Comparison of ENCODE assay signal across 29 cellular contexts in genomic region chr15:42349178-42349577, GRCh38. TPM values are rescaled to one million over a fixed set of nuclear protein-coding genes. Genes with fewer than 3 reads are reported as not detected.
A peak's percentile ranks its signal among the peaks of the same experiment; 100 is the strongest.
DNase-seq lines count a peak whose midpoint lies in the region; ATAC-seq and TF ChIP-seq lines count a peak whose summit lies in the region.
"Had no signal": no experiment of that assay in that cellular context is flagged by ENCODE, and none has a peak within 500 bp of the region (broad histone marks: within the 10 kb centered on the region; RNA-seq: fewer than 3 reads in every experiment).

No MANE protein-coding gene starts in this region.

- in situ Hi-C loops in astrocyte of the spinal cord (cut with HindIII; ENCODE audit: low sequenced_read_pairs), result no loop called here

- H3K36me3 Mint-ChIP-seq in HFFc6 (ENCODE audit: low read depth) (peaks cover 38% of the 10 kb centered on the region), GM23338 (ENCODE audit: low read depth) (no peaks in the 10 kb centered on the region), endothelial cell (ENCODE audit: low read depth, unreplicated experiment) (no peaks in the 10 kb centered on the region)

- H3K36me3 ChIP-seq in ACC112 (ENCODE audit: insufficient read depth, low read length) (0 out of 2 replicates have a peak, but pooled peaks cover 12% of the 10 kb centered on the region), GM23338 (ENCODE audit: insufficient read depth) (no peaks in the 10 kb centered on the region)
- H3K36me3 ChIP-seq: HAP-1 had no signal

- CTCF ChIA-PET in RWPE1 (lab: Yijun Ruan, JAX), result no interaction called here

- H3K4me1 Mint-ChIP-seq in HFFc6 (ENCODE audit: low read depth) (peaks cover 56% of the 10 kb centered on the region), GM23338 (no peaks in the 10 kb centered on the region), endothelial cell (ENCODE audit: unreplicated experiment) (peaks cover 9% of the 10 kb centered on the region)
- H3K4me1 Mint-ChIP-seq: naive B cell had no signal

- H3K79me2 ChIP-seq in ACC112 (ENCODE audit: control insufficient read depth, insufficient read depth, low read length, unreplicated experiment) (no peaks in the 10 kb centered on the region), GM23338 (replicated peaks; ENCODE audit: insufficient read depth) (no peaks in the 10 kb centered on the region)

- H3K4me3 ChIP-seq in ACC112 (ENCODE audit: low read depth, low read length) (no peak overlapping the region), astrocyte of the spinal cord (ENCODE audit: low read depth, low read length) (no peak overlapping the region), GM23338 (no peak overlapping the region)
- H3K4me3 ChIP-seq: A549, BLaER1, HAP-1, upper lobe of right lung had no signal

- H2AFZ ChIP-seq in ACC112 (ENCODE audit: low read length, unreplicated experiment), result peak overlapping the region; percentile 73
- no peak overlapping the region for H2AFZ ChIP-seq in GM23338

- TF ChIP-seq CTCF in HFFc6 (IDR thresholded peaks at IDR 0.05) (no peak), astrocyte of the spinal cord (IDR thresholded peaks at IDR 0.05; ENCODE audit: low read depth, low read length) (no peak), RWPE1 (conservative IDR thresholded peaks at IDR 0.05; ENCODE audit: low read depth) (no peak), GM23338 (conservative IDR thresholded peaks at IDR 0.05; ENCODE audit: low read depth in 2 of 2) (no peak), endothelial cell (IDR thresholded peaks at IDR 0.05; ENCODE audit: unreplicated experiment) (no peak)

- peak overlapping the region; percentile 92 for H3K27ac Mint-ChIP-seq in HFFc6
- H3K27ac Mint-ChIP-seq in GM23338, result no peak overlapping the region
- no peak overlapping the region for H3K27ac Mint-ChIP-seq in endothelial cell (ENCODE audit: unreplicated experiment)
- H3K27ac Mint-ChIP-seq: activated CD8-positive, alpha-beta T cell treated with anti-CD3 and anti-CD28 coated beads, Interleukin-2, amount 10 ng/mL, durations not matched to agents 7 days and 5 days had no signal

- DNase-seq in HFFc6 (peak; percentile 44), astrocyte of the spinal cord (ENCODE audit: low read depth, low spot score) (peak; percentile 35), iris pigment epithelial cell (ENCODE audit: low read depth) (peak; percentile 81), NCI-H510A (lab: John Stamatoyannopoulos, UW) (no peak), RWPE1 (ENCODE audit: low spot score) (no peak), GM23338 (ENCODE audit: low spot score) (no peak), endothelial cell (ENCODE audit: low spot score) (no peak)
- DNase-seq: activated CD4-positive, CD25-positive, alpha-beta regulatory T cell; activated CD8-positive, alpha-beta T cell treated with anti-CD3 and anti-CD28 coated beads, Interleukin-2, amount 10 ng/mL, durations not matched to agents 7 days and 5 days; activated naive CD4-positive, alpha-beta T cell; activated T-cell treated with anti-CD3 and anti-CD28 coated beads, Interleukin-2, amount 50 U/mL, for 1 hour; amygdala; caudate nucleus; dermis blood vessel endothelial cell; naive B cell; NCI-H1092 treated with DMSO at 0.1 percent for 48 hours; NCI-H2029 treated with DMSO at 0.1 percent for 48 hours; NCI-H2227 treated with DMSO at 0.1 percent for 48 hours; NCI-H774; occipital lobe; small intestine; stimulated activated CD4-positive, alpha-beta T cell treated with anti-CD3 and anti-CD28 coated beads, Interleukin-2, amount 100 ng/mL, for 24 hours; T1000; upper lobe of right lung had no signal

- H3F3A ChIP-seq in GM23338 (replicated peaks; ENCODE audit: low read depth), result no peaks in the 10 kb centered on the region

- H3K9me2 ChIP-seq in GM23338 (ENCODE audit: insufficient read depth), result no peaks in the 10 kb centered on the region

- H3K4me2 ChIP-seq in GM23338, result no peak overlapping the region
- H3K4me2 ChIP-seq: A549, BLaER1 had no signal

- POLR2A ChIA-PET in RWPE1 (lab: Yijun Ruan, JAX; ENCODE audit: low non-redundant PET), result no interaction called here

- no peaks in the 10 kb centered on the region for H4K20me1 ChIP-seq in GM23338 (replicated peaks; ENCODE audit: insufficient read depth)
- H4K20me1 ChIP-seq: BLaER1 had no signal

- H3K4me1 ChIP-seq in ACC112 (ENCODE audit: control insufficient read depth, insufficient read depth, low read length, unreplicated experiment) (peaks cover 40% of the 10 kb centered on the region), GM23338 (ENCODE audit: insufficient read depth) (no peaks in the 10 kb centered on the region)
- H3K4me1 ChIP-seq: A549, HAP-1, upper lobe of right lung had no signal

- H3K27me3 Mint-ChIP-seq in HFFc6 (ENCODE audit: insufficient read depth), result peaks cover 2% of the 10 kb centered on the region; the same call in 1 of the 2 replicates
- H3K27me3 Mint-ChIP-seq in GM23338 (ENCODE audit: insufficient read depth, low read depth, poor library complexity), result peaks cover 2% of the 10 kb centered on the region
- no peaks in the 10 kb centered on the region for H3K27me3 Mint-ChIP-seq in endothelial cell (ENCODE audit: unreplicated experiment)
- H3K27me3 Mint-ChIP-seq: naive B cell had no signal

- peak overlapping the region; percentile 97 for H3K27ac ChIP-seq in ACC112 (ENCODE audit: low read depth, low read length)
- no peak overlapping the region for H3K27ac ChIP-seq in RWPE1
- H3K27ac ChIP-seq in GM23338 (ENCODE audit: low read depth), result no peak overlapping the region
- H3K27ac ChIP-seq: A549, BLaER1, upper lobe of right lung had no signal

- peak overlapping the region; percentile 53 for H3K4me3 Mint-ChIP-seq in HFFc6
- H3K4me3 Mint-ChIP-seq in GM23338, result no peak overlapping the region
- no peak overlapping the region for H3K4me3 Mint-ChIP-seq in endothelial cell (ENCODE audit: unreplicated experiment)
- H3K4me3 Mint-ChIP-seq: activated CD8-positive, alpha-beta T cell treated with anti-CD3 and anti-CD28 coated beads, Interleukin-2, amount 10 ng/mL, durations not matched to agents 7 days and 5 days; naive B cell had no signal

- H3K9me3 Mint-ChIP-seq in HFFc6, result no peaks in the 10 kb centered on the region
- H3K9me3 Mint-ChIP-seq in GM23338, result no peaks in the 10 kb centered on the region
- H3K9me3 Mint-ChIP-seq in endothelial cell (ENCODE audit: unreplicated experiment), result no peaks in the 10 kb centered on the region
- H3K9me3 Mint-ChIP-seq: naive B cell had no signal

- H3K27me3 ChIP-seq in ACC112 (ENCODE audit: insufficient read depth, low read length), result no peaks in the 10 kb centered on the region
- no peaks in the 10 kb centered on the region for H3K27me3 ChIP-seq in GM23338 (ENCODE audit: insufficient read depth)
- H3K27me3 ChIP-seq: BLaER1, upper lobe of right lung had no signal

- ATAC-seq in GM23338, result no peak
- ATAC-seq: A549; activated CD8-positive, alpha-beta T cell treated with anti-CD3 and anti-CD28 coated beads, Interleukin-2, amount 10 ng/mL, durations not matched to agents 7 days and 5 days; left lobe of liver; upper lobe of right lung had no signal

TF ChIP-seq in GM23338, 12 proteins besides CTCF, POLR2A, EP300 and RAD21 (continues in another document):
- TF ChIP-seq, protein P1, sequence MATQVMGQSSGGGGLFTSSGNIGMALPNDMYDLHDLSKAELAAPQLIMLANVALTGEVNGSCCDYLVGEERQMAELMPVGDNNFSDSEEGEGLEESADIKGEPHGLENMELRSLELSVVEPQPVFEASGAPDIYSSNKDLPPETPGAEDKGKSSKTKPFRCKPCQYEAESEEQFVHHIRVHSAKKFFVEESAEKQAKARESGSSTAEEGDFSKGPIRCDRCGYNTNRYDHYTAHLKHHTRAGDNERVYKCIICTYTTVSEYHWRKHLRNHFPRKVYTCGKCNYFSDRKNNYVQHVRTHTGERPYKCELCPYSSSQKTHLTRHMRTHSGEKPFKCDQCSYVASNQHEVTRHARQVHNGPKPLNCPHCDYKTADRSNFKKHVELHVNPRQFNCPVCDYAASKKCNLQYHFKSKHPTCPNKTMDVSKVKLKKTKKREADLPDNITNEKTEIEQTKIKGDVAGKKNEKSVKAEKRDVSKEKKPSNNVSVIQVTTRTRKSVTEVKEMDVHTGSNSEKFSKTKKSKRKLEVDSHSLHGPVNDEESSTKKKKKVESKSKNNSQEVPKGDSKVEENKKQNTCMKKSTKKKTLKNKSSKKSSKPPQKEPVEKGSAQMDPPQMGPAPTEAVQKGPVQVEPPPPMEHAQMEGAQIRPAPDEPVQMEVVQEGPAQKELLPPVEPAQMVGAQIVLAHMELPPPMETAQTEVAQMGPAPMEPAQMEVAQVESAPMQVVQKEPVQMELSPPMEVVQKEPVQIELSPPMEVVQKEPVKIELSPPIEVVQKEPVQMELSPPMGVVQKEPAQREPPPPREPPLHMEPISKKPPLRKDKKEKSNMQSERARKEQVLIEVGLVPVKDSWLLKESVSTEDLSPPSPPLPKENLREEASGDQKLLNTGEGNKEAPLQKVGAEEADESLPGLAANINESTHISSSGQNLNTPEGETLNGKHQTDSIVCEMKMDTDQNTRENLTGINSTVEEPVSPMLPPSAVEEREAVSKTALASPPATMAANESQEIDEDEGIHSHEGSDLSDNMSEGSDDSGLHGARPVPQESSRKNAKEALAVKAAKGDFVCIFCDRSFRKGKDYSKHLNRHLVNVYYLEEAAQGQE (IDR thresholded peaks at IDR 0.05; ENCODE audit: unreplicated experiment), result no peak
- TF ChIP-seq EZH2 (IDR thresholded peaks at IDR 0.05; ENCODE audit: low read depth, unreplicated experiment) (no peak), JUNB (IDR thresholded peaks at IDR 0.05; ENCODE audit: unreplicated experiment) (no peak), ZNF331 (CRISPR knock-in tag; IDR thresholded peaks at IDR 0.05; ENCODE audit: low read depth) (no peak), CREB1 (CRISPR knock-in tag; IDR thresholded peaks at IDR 0.05; ENCODE audit: low read depth) (no peak), EZH2phosphoT487 (IDR thresholded peaks at IDR 0.05; ENCODE audit: unreplicated experiment) (no peak)

RNA-seq across cellular contexts. Expression of gene CAPN3, which starts 10.1 kb away (rescaled TPM):
- 1 to 10 TPM in 5 of 6 experiments, under 1 TPM in 1; 0.81 to 1.9 (median 1.5) TPM for total RNA-seq in HFFc6 (2021; fragmentation: NEBNext Ultra II Directional; extraction: Animal tissue kit (Norgen Biotek cat#: 25700))
- total RNA-seq in GM23338 (2014; rRNA removed; shearing (Covaris generic)), result 1.1 and 2.1 TPM in 2 replicates
- polyA plus RNA-seq in GM23338 (2016; fragmentation: Nextera tagmentation; extraction: Ambion mirVana), result 0.37 and 0.84 TPM in 2 replicates
- total RNA-seq in endothelial cell (ENCODE audit: unreplicated experiment), result 2.0 TPM

Comparison
In these comparisons a context has a peak if more than half of its experiments do, and no peak if none do; other contexts are left out.
1. DNase-seq: peak in HFFc6 (single experiment), astrocyte of the spinal cord (single experiment) and iris pigment epithelial cell (single experiment); none in NCI-H510A (single experiment), RWPE1 (single experiment), GM23338 (single experiment) and endothelial cell (single experiment).